In the genomic region with DNA sequence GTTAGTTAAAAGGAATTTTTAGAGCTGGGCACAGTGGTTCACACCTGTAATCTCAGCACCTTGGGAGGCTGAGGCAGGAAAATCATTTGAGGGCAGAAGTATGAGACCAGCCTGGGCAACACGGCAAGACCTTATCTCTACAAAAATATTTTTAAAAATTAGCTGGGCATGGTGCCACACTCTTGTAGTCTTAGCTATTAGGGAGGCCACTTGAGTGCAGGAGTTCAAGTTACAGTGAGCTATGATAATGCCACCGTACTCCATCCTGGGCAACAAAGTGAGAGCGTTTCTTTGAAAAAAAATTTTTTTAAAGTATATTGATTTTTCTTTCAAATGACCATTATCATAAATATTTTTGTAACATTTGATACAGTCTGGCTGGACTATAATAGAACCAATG, we compare ENCODE assay signal across 19 cellular contexts.
DNase-seq lines count a peak whose midpoint lies in the region; ATAC-seq and TF ChIP-seq lines count a peak whose summit lies in the region.
"Had no signal": no experiment of that assay in that cellular context is flagged by ENCODE, and none has a peak within 500 bp of the region (broad histone marks: within the 10 kb centered on the region; RNA-seq: fewer than 3 reads in every experiment).

No MANE protein-coding gene starts in this region.

- H3K4me1 ChIP-seq in psoas muscle, result peaks cover 14% of the 10 kb centered on the region
- H3K4me1 ChIP-seq: right lobe of liver had no signal

- H3K36me3 ChIP-seq in psoas muscle (ENCODE audit: insufficient read depth in 1 of 2, low read depth in 1 of 2), result peaks cover 0 to 9% of the 10 kb centered on the region in 2 donors
- H3K36me3 ChIP-seq: MG63, right lobe of liver had no signal

- no peak overlapping the region for H3K27ac ChIP-seq in psoas muscle
- H3K27ac ChIP-seq: right lobe of liver had no signal

- no peak overlapping the region for H3K4me3 ChIP-seq in psoas muscle
- H3K4me3 ChIP-seq: MG63, right lobe of liver had no signal

- DNase-seq in DMS153 treated with DMSO at 0.1 percent for 48 hours (lab: John Stamatoyannopoulos, UW; ENCODE audit: unreplicated experiment), result peak; percentile 38
- DNase-seq in NCI-H1436 (lab: John Stamatoyannopoulos, UW), result peak; percentile 27
- peak; percentile 41 for DNase-seq in NCI-H524 treated with DMSO at 0.1 percent for 48 hours (lab: John Stamatoyannopoulos, UW)
- no peak for DNase-seq in left ventricle myocardium superior
- no peak for DNase-seq in NCI-H526 (lab: John Stamatoyannopoulos, UW)
- DNase-seq in psoas muscle, result no peak
- no peak for DNase-seq in LoVo (ENCODE audit: low spot score)
- DNase-seq: activated CD8-positive, alpha-beta T cell treated with anti-CD3 and anti-CD28 coated beads for 36 hours; activated T-cell treated with anti-CD3 and anti-CD28 coated beads, Interleukin-2, amount 50 U/mL, for 4 hours; MG63; nucleus accumbens; right lobe of liver; SHP77 treated with DMSO at 0.1 percent for 48 hours; stimulated activated naive CD8-positive, alpha-beta T cell treated with anti-CD3 and anti-CD28 coated beads, Interleukin-15, amount 100 ng/mL, for 72 hours; T-helper 17 cell had no signal

- ATAC-seq in left ventricle myocardium superior (peak; percentile 92), GM19035 (IDR thresholded peaks at IDR 0.05; ENCODE audit: unreplicated experiment) (no peak), psoas muscle (no peak)
- ATAC-seq: activated CD8-positive, alpha-beta T cell treated with anti-CD3 and anti-CD28 coated beads for 36 hours; activated naive CD4-positive, alpha-beta T cell treated with anti-CD3 and anti-CD28 coated beads, Interleukin-2, amount 50 U/mL, for 72 hours; activated T-cell treated with anti-CD3 and anti-CD28 coated beads, Interleukin-2, amount 50 U/mL, for 4 hours; esophagus mucosa; right lobe of liver; stimulated activated naive CD8-positive, alpha-beta T cell treated with anti-CD3 and anti-CD28 coated beads, Interleukin-15, amount 100 ng/mL, for 72 hours; T-helper 17 cell; WTC11 had no signal

- TF ChIP-seq CTCF in psoas muscle (IDR thresholded peaks at IDR 0.05), result no peak

- no peaks in the 10 kb centered on the region for H3K9me3 ChIP-seq in psoas muscle
- H3K9me3 ChIP-seq: MG63, right lobe of liver had no signal

- WGBS in psoas muscle, 3 donors, result 44 to 55% (median 46%) methylated on average over 3 of the region's 3 CpGs

- intact Hi-C loops in left ventricle myocardium superior (cut with micrococcal nuclease) (no loop called here), psoas muscle (cut with DNase I) (no loop called here)

- no peaks in the 10 kb centered on the region for H3K27me3 ChIP-seq in psoas muscle (ENCODE audit: insufficient read depth in 3 of 3, low read length in 2 of 3)
- H3K27me3 ChIP-seq: MG63, right lobe of liver had no signal

Comparison
In these comparisons a context has a peak if more than half of its experiments do, and no peak if none do; other contexts are left out.
1. DNase-seq: peak in DMS153 treated with DMSO at 0.1 percent for 48 hours (single experiment), NCI-H1436 (single experiment) and NCI-H524 treated with DMSO at 0.1 percent for 48 hours (single experiment); none in left ventricle myocardium superior (single experiment), NCI-H526 (0 of 2), psoas muscle (0 of 2) and LoVo (single experiment).